Comparison of ENCODE assay signal across 26 cellular contexts in genomic region chr14:77058785-77059184, GRCh38. TPM values are rescaled to one million over a fixed set of nuclear protein-coding genes. Genes with fewer than 3 reads are reported as not detected.
DNase-seq lines count a peak whose midpoint lies in the region; ATAC-seq, FAIRE-seq and TF ChIP-seq lines count a peak whose summit lies in the region.
"Had no signal": no experiment of that assay in that cellular context is flagged by ENCODE, and none has a peak within 500 bp of the region (broad histone marks: within the 10 kb centered on the region; RNA-seq: fewer than 3 reads in every experiment).

No MANE protein-coding gene starts in this region.

- no peak overlapping the region for H3K4me2 ChIP-seq in GM23248 (ENCODE audit: unreplicated experiment)

- no peak for ATAC-seq in gastrocnemius medialis
- ATAC-seq in GM21528 (IDR thresholded peaks at IDR 0.05; ENCODE audit: low FRiP score, unreplicated experiment): no peak
- no peak for ATAC-seq in stimulated activated naive CD8-positive, alpha-beta T cell treated with anti-CD3 and anti-CD28 coated beads, Interleukin-15, Interleukin-2, amounts not matched to agents 100 U/mL and 50 U/mL, for 24 hours
- ATAC-seq in GM21367 (IDR thresholded peaks at IDR 0.05; ENCODE audit: unreplicated experiment): no peak

- H3K9ac ChIP-seq in GM23248: peak overlapping the region; percentile 67

- in situ Hi-C loops in GM23248 (cut with MboI) (no loop called here), gastrocnemius medialis (cut with MboI; ENCODE audit: low sequenced_read_pairs in 4 of 4) (no loop called here)

- 90 to 94% methylated on average over 9 of the region's 9 CpGs for WGBS in GM23248 (ENCODE audit: low coverage in 1 of 2, low lambda C conversion rate in 2 of 2, missing lambda C conversion rate in 2 of 2), 2 experiments

- DNase-seq in GM23248: no peak
- DNase-seq in gastrocnemius medialis: no peak
- DNase-seq in stimulated activated naive CD8-positive, alpha-beta T cell treated with anti-CD3 and anti-CD28 coated beads, Interleukin-15, Interleukin-2, amounts not matched to agents 100 U/mL and 50 U/mL, for 24 hours: no peak
- no peak for DNase-seq in urothelium cell line (ENCODE audit: low spot score)
- DNase-seq: activated CD8-positive, alpha-beta memory T cell treated with anti-CD3 and anti-CD28 coated beads for 24 hours; activated naive CD4-positive, alpha-beta T cell treated with anti-CD3 and anti-CD28 coated beads, Interleukin-2, amount 10 ng/mL, durations not matched to agents 7 days and 5 days; activated T-cell treated with anti-CD3 and anti-CD28 coated beads, Interleukin-2, amount 50 U/mL, for 24 hours; amniotic stem cell; CD4-positive, CD25-positive, alpha-beta regulatory T cell; central memory CD4-positive, alpha-beta T cell; Kasumi-1; kidney glomerular epithelial cell; NCI-H187 treated with DMSO at 0.1 percent for 48 hours; pancreas; RPMI8226; stimulated activated CD4-positive, alpha-beta T cell treated with anti-CD3 and anti-CD28 coated beads, Interleukin-4, amount 100 ng/mL, for 4 hours; stimulated activated naive CD4-positive, alpha-beta T cell had no signal

- peak overlapping the region; percentile 30; the same call in 1 of the 2 replicates for H2AFZ ChIP-seq in GM23248

- H3K79me2 ChIP-seq in GM23248 (ENCODE audit: insufficient read depth): no peaks in the 10 kb centered on the region

- no peak for TF ChIP-seq POLR2A in gastrocnemius medialis (IDR thresholded peaks at IDR 0.05)

- TF ChIP-seq CTCF in gastrocnemius medialis (IDR thresholded peaks at IDR 0.05 in 4 of 5, conservative IDR thresholded peaks at IDR 0.05 in 1 of 5): no peak

- intact Hi-C loops in gastrocnemius medialis (cut with DNase I; ENCODE audit: low total_unique reads): no loop called here

- H3K4me1 ChIP-seq in GM23248 (ENCODE audit: insufficient read depth): peaks cover 5% of the 10 kb centered on the region; the same call in 1 of the 2 replicates
- peaks cover 0 to 15% of the 10 kb centered on the region in 2 donors for H3K4me1 ChIP-seq in gastrocnemius medialis
- H3K4me1 ChIP-seq: pancreas had no signal

- H3F3A ChIP-seq in GM23248 (ENCODE audit: insufficient read depth): no peaks in the 10 kb centered on the region

- H3K27me3 ChIP-seq in GM23248 (replicated peaks; ENCODE audit: insufficient read depth) (no peaks in the 10 kb centered on the region), layer of hippocampus (ENCODE audit: control insufficient read depth, insufficient read depth, low read length) (no peaks in the 10 kb centered on the region), gastrocnemius medialis (no peaks in the 10 kb centered on the region)
- H3K27me3 ChIP-seq: pancreas, right atrium auricular region had no signal

- no peak for FAIRE-seq in urothelium cell line (lab: Jason Lieb, UNC)
- FAIRE-seq: GM19239, pancreas had no signal

- H3K9me3 ChIP-seq in GM23248 (ENCODE audit: low read depth) (no peaks in the 10 kb centered on the region), gastrocnemius medialis (peaks cover 0 to 8% (median 8%) of the 10 kb centered on the region in 3 donors)
- H3K9me3 ChIP-seq: pancreas had no signal

- no peaks in the 10 kb centered on the region for H3K36me3 ChIP-seq in GM23248 (ENCODE audit: low read depth)
- H3K36me3 ChIP-seq in gastrocnemius medialis: no peaks in the 10 kb centered on the region
- H3K36me3 ChIP-seq: pancreas, right atrium auricular region had no signal

- H3K27ac ChIP-seq in GM23248 (peak overlapping the region; percentile 79), angular gyrus (ENCODE audit: low read depth, low read length) (peak overlapping the region; percentile 51), layer of hippocampus (ENCODE audit: low read depth, low read length) (peak overlapping the region; percentile 71), gastrocnemius medialis (peak overlapping the region in 3 of 4 donors; percentile 40 to 67 (median 61))
- H3K27ac ChIP-seq: epithelial cell of prostate, pancreas, right atrium auricular region, SK-N-MC had no signal

- no peaks in the 10 kb centered on the region for H4K20me1 ChIP-seq in GM23248 (ENCODE audit: insufficient read depth)

- H3K9me2 ChIP-seq in GM23248 (ENCODE audit: insufficient read depth): no peaks in the 10 kb centered on the region

- H3K4me3 ChIP-seq in GM23248 (no peak overlapping the region), gastrocnemius medialis (no peak overlapping the region)
- H3K4me3 ChIP-seq: lung, pancreas, right atrium auricular region, SK-N-MC had no signal

RNA-seq across cellular contexts. Expression of gene IRF2BPL, which starts 30.3 kb away (rescaled TPM):
- 43.4 and 51.0 TPM in 2 replicates for total RNA-seq in GM23248 (2014; rRNA removed; shearing (Covaris generic))
- 4.8 and 4.9 TPM in 2 replicates for polyA plus RNA-seq in GM23248 (2016; fragmentation: Nextera tagmentation; extraction: Ambion mirVana)
- total RNA-seq in gastrocnemius medialis: 10 to 100 TPM; 15.0 to 26.4 (median 17.0) TPM

RNA-seq across cellular contexts. Expression of gene CIPC, which starts 39.3 kb away (rescaled TPM):
- total RNA-seq in GM23248 (2014; rRNA removed; shearing (Covaris generic)): 10.8 and 14.4 TPM in 2 replicates
- 5.5 and 5.6 TPM in 2 replicates for polyA plus RNA-seq in GM23248 (2016; fragmentation: Nextera tagmentation; extraction: Ambion mirVana)
- 100 to 1,000 TPM; 114 to 178 (median 120) TPM for total RNA-seq in gastrocnemius medialis
